ENCODE assay signal across 11 cellular contexts in genomic region chr9:107587175-107587963, GRCh38.
A peak's percentile ranks its signal among the peaks of the same experiment; 100 is the strongest.
DNase-seq lines count a peak whose midpoint lies in the region; ATAC-seq and TF ChIP-seq lines count a peak whose summit lies in the region.
"Had no signal": no experiment of that assay in that cellular context is flagged by ENCODE, and none has a peak within 500 bp of the region (broad histone marks: within the 10 kb centered on the region; RNA-seq: fewer than 3 reads in every experiment).

No MANE protein-coding gene starts in this region.

- TF ChIP-seq POLR2A in Peyer's patch (IDR thresholded peaks at IDR 0.05) (peak in 1 of 2 donors; percentile 46), heart left ventricle (IDR thresholded peaks at IDR 0.05) (peak in 1 of 2 donors; percentile 14)

- H3K4me3 Mint-ChIP-seq in GM23338 = no peak overlapping the region
- no peak overlapping the region for H3K4me3 Mint-ChIP-seq in effector memory CD8-positive, alpha-beta T cell

- H3K4me2 ChIP-seq in GM23338 = no peak overlapping the region

- no peaks in the 10 kb centered on the region for H3K36me3 Mint-ChIP-seq in GM23338 (ENCODE audit: low read depth)
- no peaks in the 10 kb centered on the region for H3K36me3 Mint-ChIP-seq in effector memory CD8-positive, alpha-beta T cell (ENCODE audit: insufficient read depth)

- peaks cover 4% of the 10 kb centered on the region for H3K27me3 Mint-ChIP-seq in GM23338 (ENCODE audit: insufficient read depth, low read depth, poor library complexity)
- H3K27me3 Mint-ChIP-seq in effector memory CD8-positive, alpha-beta T cell = peaks cover 14 to 22% of the 10 kb centered on the region in 2 donors

- no peaks in the 10 kb centered on the region for H4K20me1 ChIP-seq in GM23338 (replicated peaks; ENCODE audit: insufficient read depth)

- DNase-seq in GM23338 (ENCODE audit: low spot score) (no peak), Peyer's patch (peak in 2 of 3 donors; percentile 89 to 91), heart left ventricle (peak; percentile 65 to 77 (median 75)), sciatic nerve (ENCODE audit: low spot score) (peak; percentile 57)
- DNase-seq in stimulated activated CD4-positive, alpha-beta T cell treated with anti-CD3 and anti-CD28 coated beads, Interleukin-12 subunit alpha, Interleukin-12 subunit beta, amount 100 ng/mL, for 4 hours = no peak
- no peak for DNase-seq in effector memory CD8-positive, alpha-beta T cell
- DNase-seq: activated effector memory CD4-positive, alpha-beta T cell treated with anti-CD3 and anti-CD28 coated beads, Interleukin-2, amount 50 U/mL, for 16 hours; DND-41; NCI-H524 treated with DMSO at 0.1 percent for 48 hours had no signal

- H3K9me3 ChIP-seq in Peyer's patch (no peaks in the 10 kb centered on the region), heart left ventricle (no peaks in the 10 kb centered on the region)

- H3K27ac ChIP-seq in GM23338 (ENCODE audit: low read depth) (no peak overlapping the region), Peyer's patch (peak overlapping the region in 3 of 4 donors; percentile 74 to 96 (median 87)), heart left ventricle (peak overlapping the region; percentile 66 to 91 (median 85))

- peaks cover 3% of the 10 kb centered on the region; the same call in 2 of the 3 replicates for H3K4me1 Mint-ChIP-seq in GM23338
- H3K4me1 Mint-ChIP-seq in effector memory CD8-positive, alpha-beta T cell (ENCODE audit: low read depth in 2 of 2) = no peaks in the 10 kb centered on the region

- no peak for ATAC-seq in GM23338
- peak; percentile 85 to 94 (median 86) for ATAC-seq in heart left ventricle
- peak; percentile 66 for ATAC-seq in sciatic nerve
- no peak for ATAC-seq in GM18520 (IDR thresholded peaks at IDR 0.05; ENCODE audit: unreplicated experiment)
- ATAC-seq in HG03095 (IDR thresholded peaks at IDR 0.05; ENCODE audit: unreplicated experiment) = no peak
- ATAC-seq in effector memory CD8-positive, alpha-beta T cell (replicated peaks) = no peak

- TF ChIP-seq CTCF in GM23338 (conservative IDR thresholded peaks at IDR 0.05; ENCODE audit: low read depth in 2 of 2) (no peak), Peyer's patch (IDR thresholded peaks at IDR 0.05) (no peak), heart left ventricle (IDR thresholded peaks at IDR 0.05) (no peak)

- no peaks in the 10 kb centered on the region for H3K9me3 Mint-ChIP-seq in GM23338
- no peaks in the 10 kb centered on the region for H3K9me3 Mint-ChIP-seq in effector memory CD8-positive, alpha-beta T cell

- H3F3A ChIP-seq in GM23338 (replicated peaks; ENCODE audit: low read depth) = no peaks in the 10 kb centered on the region

- no peaks in the 10 kb centered on the region for H3K9me2 ChIP-seq in GM23338 (ENCODE audit: insufficient read depth)

- no peaks in the 10 kb centered on the region for H3K79me2 ChIP-seq in GM23338 (replicated peaks; ENCODE audit: insufficient read depth)

- H3K36me3 ChIP-seq in GM23338 (ENCODE audit: insufficient read depth) (no peaks in the 10 kb centered on the region), Peyer's patch (no peaks in the 10 kb centered on the region), heart left ventricle (no peaks in the 10 kb centered on the region)

- no peaks in the 10 kb centered on the region for H3K4me1 ChIP-seq in GM23338 (ENCODE audit: insufficient read depth)
- H3K4me1 ChIP-seq in Peyer's patch = peaks cover 0 to 28% (median 3%) of the 10 kb centered on the region in 4 donors
- peaks cover 0 to 24% (median 10%) of the 10 kb centered on the region in 12 donors for H3K4me1 ChIP-seq in heart left ventricle

- no peak overlapping the region for H3K27ac Mint-ChIP-seq in GM23338
- no peak overlapping the region for H3K27ac Mint-ChIP-seq in effector memory CD8-positive, alpha-beta T cell

- peak overlapping the region; percentile 92 for H2AFZ ChIP-seq in GM23338

- WGBS in heart left ventricle, 4 donors = 39 to 57% (median 44%) methylated on average over 20 to 26 of the region's 26 CpGs

- intact Hi-C loops in heart left ventricle (cut with DNase I) = loop anchor here in 6 of 10 donors (5.0 to 10.0 kb wide), 3 partner anchors 50 to 95 kb away; no protein-coding TSS in a partner anchor
- intact Hi-C loops in sciatic nerve (cut with DNase I) = no loop called here

- H3K27me3 ChIP-seq in GM23338 (ENCODE audit: insufficient read depth) (no peaks in the 10 kb centered on the region), Peyer's patch (no peaks in the 10 kb centered on the region), heart left ventricle (no peaks in the 10 kb centered on the region)

- H3K4me3 ChIP-seq in GM23338 (no peak overlapping the region), Peyer's patch (peak overlapping the region in 2 of 4 donors; percentile 37 to 46), heart left ventricle (peak overlapping the region in 10 of 12 donors; percentile 10 to 49 (median 34))

TF ChIP-seq in GM23338, 12 proteins besides CTCF, POLR2A, EP300 and RAD21:
- TF ChIP-seq ZNF331 (CRISPR knock-in tag; IDR thresholded peaks at IDR 0.05; ENCODE audit: low read depth) (no peak), NANOG (IDR thresholded peaks at IDR 0.05; ENCODE audit: borderline replicate concordance) (no peak), ZNF114 (CRISPR knock-in tag; IDR thresholded peaks at IDR 0.05) (no peak), JUNB (IDR thresholded peaks at IDR 0.05; ENCODE audit: unreplicated experiment) (no peak), POLR2AphosphoS5 (IDR thresholded peaks at IDR 0.05; ENCODE audit: low read depth) (no peak), CREB1 (CRISPR knock-in tag; IDR thresholded peaks at IDR 0.05; ENCODE audit: low read depth) (no peak)

Comparison
In these comparisons a context has a peak if more than half of its experiments do, and no peak if none do; other contexts are left out.
1. ATAC-seq: peak in heart left ventricle (4 of 4) and sciatic nerve (single experiment); none in GM23338 (single experiment), GM18520 (single experiment), HG03095 (single experiment) and effector memory CD8-positive, alpha-beta T cell (single experiment).
2. DNase-seq: peak in Peyer's patch (2 of 3), heart left ventricle (5 of 5) and sciatic nerve (single experiment); none in GM23338 (single experiment), stimulated activated CD4-positive, alpha-beta T cell treated with anti-CD3 and anti-CD28 coated beads, Interleukin-12 subunit alpha, Interleukin-12 subunit beta, amount 100 ng/mL, for 4 hours (single experiment) and effector memory CD8-positive, alpha-beta T cell (0 of 3).